8 cellular contexts compared by ENCODE assay signal in the genomic region with DNA sequence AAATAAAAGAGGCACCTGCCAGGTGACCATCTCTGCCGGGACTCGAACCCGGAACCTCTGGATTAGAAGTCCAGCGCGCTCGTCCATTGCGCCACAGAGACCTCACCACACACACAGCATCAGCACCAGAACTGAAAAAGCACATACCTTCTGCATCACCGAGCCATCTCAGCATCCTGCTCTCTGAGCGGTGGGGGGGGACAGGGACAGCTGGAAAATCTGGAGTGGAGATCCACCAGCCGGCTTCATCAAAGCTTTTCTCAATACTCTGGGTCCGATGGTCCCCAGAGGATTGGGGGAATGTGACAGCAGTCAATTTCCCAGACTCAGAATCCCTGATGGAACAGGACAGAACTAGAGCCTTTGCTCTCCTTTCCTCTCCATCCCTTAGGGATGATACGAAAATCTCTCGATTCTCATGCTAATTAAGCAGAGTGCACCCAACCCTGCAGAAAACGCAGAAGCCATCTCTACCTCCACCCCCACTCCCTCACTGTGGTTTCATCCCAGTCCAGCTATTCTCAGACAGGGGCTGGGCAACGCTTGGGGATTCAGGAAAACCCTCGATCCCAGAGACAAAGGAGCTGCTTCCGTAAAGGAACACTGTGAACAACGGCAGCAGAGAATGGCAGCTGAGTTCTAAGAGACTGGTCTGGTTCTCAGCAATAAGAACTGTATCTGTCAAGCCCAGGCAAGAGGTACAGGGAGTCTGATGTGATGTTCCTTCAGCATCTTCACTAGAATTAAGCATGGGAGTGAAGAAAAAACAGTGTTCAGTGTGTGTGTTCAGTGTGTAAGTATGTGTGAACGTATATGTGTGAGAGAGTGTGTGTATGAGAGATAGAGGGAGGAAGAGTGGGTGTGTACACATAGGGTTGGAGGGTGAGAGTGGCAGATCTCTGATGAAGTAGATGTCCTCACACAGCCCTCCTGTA.
DNase-seq lines count a peak whose midpoint lies in the region; ATAC-seq lines count a peak whose summit lies in the region.

No MANE protein-coding gene starts in this region.

- DNase-seq in DMS 273 (lab: John Stamatoyannopoulos, UW; ENCODE audit: unreplicated experiment) (peak; percentile 3), DMS 273 treated with DMSO at 0.1 percent for 48 hours (lab: John Stamatoyannopoulos, UW) (no peak), NCI-H345 (lab: John Stamatoyannopoulos, UW) (peak; percentile 81), ecto neural progenitor cell (ENCODE audit: low spot score) (peak; percentile 78), non-pigmented ciliary epithelial cell (ENCODE audit: low read depth) (peak; percentile 35), SW 1271 (lab: John Stamatoyannopoulos, UW) (no peak)
- DNase-seq in activated CD4-positive, alpha-beta T cell treated with anti-CD3 and anti-CD28 coated beads, Interleukin-2, amount 50 U/mL, for 4 hours = no peak

- no peak for ATAC-seq in GM21526 (IDR thresholded peaks at IDR 0.05; ENCODE audit: low FRiP score, unreplicated experiment)

Comparison
In these comparisons a context has a peak if more than half of its experiments do, and no peak if none do; other contexts are left out.
1. DNase-seq: peak in DMS 273 (single experiment), NCI-H345 (single experiment), ecto neural progenitor cell (single experiment) and non-pigmented ciliary epithelial cell (single experiment); none in DMS 273 treated with DMSO at 0.1 percent for 48 hours (single experiment), SW 1271 (0 of 2) and activated CD4-positive, alpha-beta T cell treated with anti-CD3 and anti-CD28 coated beads, Interleukin-2, amount 50 U/mL, for 4 hours (0 of 2).